8 cellular contexts compared by ENCODE assay signal in the genomic region with DNA sequence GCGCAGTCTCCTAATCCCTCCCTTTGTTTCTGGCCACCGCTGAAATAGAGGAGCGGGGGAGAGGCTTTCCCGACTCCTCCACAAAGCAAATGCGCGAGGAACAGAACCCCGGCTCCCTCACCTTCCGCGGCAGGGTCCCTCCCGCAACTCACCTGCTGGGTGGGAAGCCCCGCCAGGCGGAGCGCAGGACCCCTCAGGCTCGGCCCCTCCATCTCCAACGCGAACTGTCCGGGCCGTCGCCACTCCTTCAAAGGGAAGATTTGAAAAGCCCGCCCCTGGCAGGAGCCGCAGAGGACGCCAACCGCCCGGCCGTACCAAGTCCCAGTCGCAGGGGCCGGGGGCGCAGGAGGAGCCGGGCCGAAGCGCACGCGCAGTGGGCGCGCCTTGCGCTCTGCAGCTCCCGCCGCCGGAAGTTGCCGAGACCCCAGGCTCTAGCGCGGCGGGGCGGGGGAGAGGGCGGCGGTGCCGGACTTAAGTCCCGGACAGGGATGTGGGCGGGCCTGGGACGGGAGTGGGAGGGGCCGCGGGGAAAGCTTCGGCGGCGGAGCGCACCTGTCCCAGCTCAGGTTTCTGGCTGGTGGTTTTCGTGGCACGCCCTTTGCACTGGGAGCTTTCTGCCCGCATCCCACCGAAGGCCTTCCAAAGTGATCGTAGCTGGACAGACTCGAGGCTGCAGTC. TPM values are rescaled to one million over a fixed set of nuclear protein-coding genes. Genes with fewer than 3 reads are reported as not detected.
DNase-seq lines count a peak whose midpoint lies in the region; ATAC-seq, FAIRE-seq and TF ChIP-seq lines count a peak whose summit lies in the region.

A gene with protein sequence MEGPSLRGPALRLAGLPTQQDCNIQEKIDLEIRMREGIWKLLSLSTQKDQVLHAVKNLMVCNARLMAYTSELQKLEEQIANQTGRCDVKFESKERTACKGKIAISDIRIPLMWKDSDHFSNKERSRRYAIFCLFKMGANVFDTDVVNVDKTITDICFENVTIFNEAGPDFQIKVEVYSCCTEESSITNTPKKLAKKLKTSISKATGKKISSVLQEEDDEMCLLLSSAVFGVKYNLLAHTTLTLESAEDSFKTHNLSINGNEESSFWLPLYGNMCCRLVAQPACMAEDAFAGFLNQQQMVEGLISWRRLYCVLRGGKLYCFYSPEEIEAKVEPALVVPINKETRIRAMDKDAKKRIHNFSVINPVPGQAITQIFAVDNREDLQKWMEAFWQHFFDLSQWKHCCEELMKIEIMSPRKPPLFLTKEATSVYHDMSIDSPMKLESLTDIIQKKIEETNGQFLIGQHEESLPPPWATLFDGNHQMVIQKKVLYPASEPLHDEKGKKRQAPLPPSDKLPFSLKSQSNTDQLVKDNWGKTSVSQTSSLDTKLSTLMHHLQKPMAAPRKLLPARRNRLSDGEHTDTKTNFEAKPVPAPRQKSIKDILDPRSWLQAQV (minus strand): TSS at position 446 of the 678 bp plus-strand sequence. CDS start 234 bp downstream, at position 212.

- H3K36me3 ChIP-seq in endothelial cell of umbilical vein (ENCODE audit: control insufficient read depth in 2 of 2, extremely low read depth in 1 of 2, insufficient read depth in 2 of 2, low read length in 2 of 2): no peaks in the 10 kb centered on the region

- H3K27me3 ChIP-seq in endothelial cell of umbilical vein (ENCODE audit: control insufficient read depth in 2 of 2, insufficient read depth in 2 of 2, low read length in 2 of 2): peaks cover 0 to 2% of the 10 kb centered on the region in 2 experiments

- DNase-seq in AML-193 (lab: John Stamatoyannopoulos, UW) (peak; percentile 65 to 68), NCI-H82 treated with DMSO at 0.1 percent for 48 hours (lab: John Stamatoyannopoulos, UW; ENCODE audit: unreplicated experiment) (peak; percentile 46), endothelial cell of umbilical vein (ENCODE audit: low read depth, low spot score) (peak; percentile 85), mesothelial cell of epicardium (ENCODE audit: low spot score in 2 of 2, unreplicated experiment in 2 of 2) (peak; percentile 93 to 94)
- DNase-seq in activated CD8-positive, alpha-beta memory T cell treated with anti-CD3 and anti-CD28 coated beads, Interleukin-2, amount 50 U/mL, for 4 hours: peak; percentile 41
- peak; percentile 32 for DNase-seq in stimulated activated CD8-positive, alpha-beta memory T cell treated with anti-CD3 and anti-CD28 coated beads, Interleukin-12 subunit alpha, Interleukin-12 subunit beta, amount 100 ng/mL, for 4 hours (ENCODE audit: low read depth)

- no peak within 1 kb of the TSS for H3K27ac ChIP-seq in endothelial cell of umbilical vein (ENCODE audit: insufficient read depth, low read depth, low read length)

- H4K20me1 ChIP-seq in endothelial cell of umbilical vein (replicated peaks; ENCODE audit: control insufficient read depth, extremely low read depth, insufficient read depth, low read length): no peaks in the 10 kb centered on the region

- H3K9me1 ChIP-seq in endothelial cell of umbilical vein (replicated peaks; ENCODE audit: control insufficient read depth, extremely low read depth, insufficient read depth, low read length): no peaks in the 10 kb centered on the region

- TF ChIP-seq CTCF in endothelial cell of umbilical vein (IDR thresholded peaks at IDR 0.05; ENCODE audit: extremely low read depth in 1 of 2, insufficient read depth in 1 of 2, low read depth in 1 of 2, low read length in 2 of 2) (no peak), mesothelial cell of epicardium (IDR thresholded peaks at IDR 0.05; ENCODE audit: unreplicated experiment) (no peak)

- peak; percentile 18 for FAIRE-seq in endothelial cell of umbilical vein (lab: Jason Lieb, UNC)

- H3K9me3 ChIP-seq in endothelial cell of umbilical vein (replicated peaks; ENCODE audit: control insufficient read depth, insufficient read depth, low read length): no peaks in the 10 kb centered on the region

- peak within 1 kb of the TSS; percentile 53 to 73 (median 72) for H3K4me3 ChIP-seq in endothelial cell of umbilical vein (replicated peaks in 1 of 3; ENCODE audit: insufficient read depth in 1 of 3, low read depth in 1 of 3, low read length in 3 of 3)

- ATAC-seq in GM19324 (IDR thresholded peaks at IDR 0.05; ENCODE audit: low FRiP score, unreplicated experiment) (peak; percentile 81), HG03460 (IDR thresholded peaks at IDR 0.05; ENCODE audit: unreplicated experiment) (peak; percentile 65)

- no TSS peak for BruUV-seq in endothelial cell of umbilical vein (replicated peaks; lab: Mats Ljungman, UMichigan)

- peak within 1 kb of the TSS; percentile 97 for H2AFZ ChIP-seq in endothelial cell of umbilical vein (ENCODE audit: low read depth, low read length)

- H3K27me3 Mint-ChIP-seq in mesothelial cell of epicardium (ENCODE audit: low read depth): no peaks in the 10 kb centered on the region

- no peaks in the 10 kb centered on the region for H3K9me3 Mint-ChIP-seq in mesothelial cell of epicardium

- POLR2A ChIA-PET in endothelial cell of umbilical vein (lab: Charles Lee): no interaction called here

- intact Hi-C loops in endothelial cell of umbilical vein (cut with micrococcal nuclease): loop anchor here (2.0 to 5.0 kb wide), 5 partner anchors 106 to 889 kb away; a partner anchor contains a TSS

- peak within 1 kb of the TSS; percentile 62 for H3K4me2 ChIP-seq in endothelial cell of umbilical vein (ENCODE audit: insufficient read depth, low read length)

- dilution Hi-C loops in endothelial cell of umbilical vein (cut with MboI; ENCODE audit: extremely low pct_ligation_motif_present, low sequenced_read_pairs): no loop called here

- CTCF ChIA-PET in endothelial cell of umbilical vein (lab: Charles Lee): interaction anchor here (0.8 to 1.6 kb wide), 9 partner anchors 12 to 815 kb away, joined by 3 to 5 read pairs (median 3); no protein-coding TSS in a partner anchor

- H3K27ac Mint-ChIP-seq in mesothelial cell of epicardium: peak within 1 kb of the TSS; percentile 90

- H3K4me1 ChIP-seq in endothelial cell of umbilical vein (ENCODE audit: control insufficient read depth, extremely low read depth, insufficient read depth, low read length): peaks cover 11% of the 10 kb centered on the region

- no peaks in the 10 kb centered on the region for H3K36me3 Mint-ChIP-seq in mesothelial cell of epicardium

- H3K4me1 Mint-ChIP-seq in mesothelial cell of epicardium: peaks cover 23% of the 10 kb centered on the region

- no peak for TF ChIP-seq POLR2A in endothelial cell of umbilical vein (IDR thresholded peaks at IDR 0.05; ENCODE audit: low read depth, low read length)

- H3K9ac ChIP-seq in endothelial cell of umbilical vein (replicated peaks; ENCODE audit: extremely low read depth, insufficient read depth, low read length): peak within 1 kb of the TSS; percentile 61

- peak within 1 kb of the TSS; percentile 76 for H3K4me3 Mint-ChIP-seq in mesothelial cell of epicardium

- H3K79me2 ChIP-seq in endothelial cell of umbilical vein (ENCODE audit: control insufficient read depth, insufficient read depth, low read length): no peaks in the 10 kb centered on the region

TF ChIP-seq in endothelial cell of umbilical vein, 7 proteins besides CTCF, POLR2A, EP300 and RAD21:
- TF ChIP-seq EZH2 (IDR thresholded peaks at IDR 0.05; ENCODE audit: borderline replicate concordance, low read depth, low read length, severe bottlenecking) (no peak), FOS (IDR thresholded peaks at IDR 0.05; ENCODE audit: borderline replicate concordance, insufficient read depth, low read length) (no peak), POLR2AphosphoS5 (IDR thresholded peaks at IDR 0.05; ENCODE audit: insufficient read depth, low read depth, low read length) (peak; percentile 51)

RNA-seq across cellular contexts. Expression of the gene that starts here (rescaled TPM):
- total RNA-seq in endothelial cell of umbilical vein (4.8 and 5.5 TPM in 2 replicates), mesothelial cell of epicardium (6.0 to 6.9 TPM (median 6.1 TPM) in 3 replicates)
- 0.48 and 0.65 TPM in 2 replicates for polyA plus RNA-seq in endothelial cell of umbilical vein
- polyA plus RNA-seq in endothelial cell of umbilical vein (2011; cell fraction: cytosol; rRNA removed): 0.78 and 0.83 TPM in 2 replicates
- 1.6 and 2.5 TPM in 2 replicates for polyA plus RNA-seq in endothelial cell of umbilical vein (2011; cell fraction: nucleus; rRNA removed)
- polyA plus RNA-seq in endothelial cell of umbilical vein (2012): 0.27 and 0.67 TPM in 2 replicates
- 1.2 and 1.5 TPM in 2 replicates for polyA minus RNA-seq in endothelial cell of umbilical vein
- polyA minus RNA-seq in endothelial cell of umbilical vein (2011; cell fraction: cytosol; rRNA and poly(A)+ RNA removed): 1.1 TPM
- polyA minus RNA-seq in endothelial cell of umbilical vein (2011; cell fraction: nucleus; rRNA and poly(A)+ RNA removed): 2.7 and 5.2 TPM in 2 replicates

Comparison
In these comparisons a context has a peak if more than half of its experiments do, and no peak if none do; other contexts are left out.
1. DNase-seq: peak in every context shown above with its lines; median percentile 94 in mesothelial cell of epicardium; 85 in endothelial cell of umbilical vein; 66 in AML-193; 46 in NCI-H82 treated with DMSO at 0.1 percent for 48 hours; 41 in activated CD8-positive, alpha-beta memory T cell treated with anti-CD3 and anti-CD28 coated beads, Interleukin-2, amount 50 U/mL, for 4 hours; 32 in stimulated activated CD8-positive, alpha-beta memory T cell treated with anti-CD3 and anti-CD28 coated beads, Interleukin-12 subunit alpha, Interleukin-12 subunit beta, amount 100 ng/mL, for 4 hours.